18 cellular contexts compared by ENCODE assay signal in the genomic region with DNA sequence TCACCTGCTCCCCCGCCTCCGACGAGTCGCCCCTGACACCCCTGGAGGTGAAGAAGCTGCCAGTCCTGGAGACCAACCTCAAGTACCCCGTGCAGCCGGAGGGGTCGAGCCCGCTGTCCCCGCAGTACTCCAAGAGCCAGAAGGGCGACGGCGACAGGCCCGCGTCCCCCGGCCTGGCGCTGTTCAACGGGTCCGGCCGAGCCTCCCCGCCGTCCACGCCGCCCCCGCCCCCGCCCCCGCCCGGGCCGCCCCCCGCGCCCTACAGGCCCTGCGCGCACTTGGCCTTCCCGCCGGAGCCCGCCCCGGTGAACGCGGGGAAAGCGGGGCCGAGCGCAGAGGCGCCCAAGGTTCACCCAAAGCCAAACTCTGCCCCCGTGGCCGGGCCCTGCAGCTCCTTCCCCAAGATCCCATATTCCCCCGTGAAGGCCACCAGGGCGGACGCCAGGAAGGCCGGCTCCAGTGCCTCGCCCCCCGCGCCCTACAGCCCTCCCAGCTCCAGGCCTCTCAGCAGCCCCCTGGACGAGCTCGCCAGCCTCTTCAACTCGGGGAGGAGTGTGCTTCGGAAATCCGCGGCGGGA.
DNase-seq lines count a peak whose midpoint lies in the region; ATAC-seq and TF ChIP-seq lines count a peak whose summit lies in the region.
"Had no signal": no experiment of that assay in that cellular context is flagged by ENCODE, and none has a peak within 500 bp of the region (broad histone marks: within the 10 kb centered on the region; RNA-seq: fewer than 3 reads in every experiment).

No MANE protein-coding gene starts in this region.

- H3K9me3 Mint-ChIP-seq in nephron progenitor cell: peaks cover 31% of the 10 kb centered on the region
- H3K9me3 Mint-ChIP-seq in naive thymus-derived CD8-positive, alpha-beta T cell: peaks cover 0 to 2% (median 0%) of the 10 kb centered on the region in 9 donors
- H3K9me3 Mint-ChIP-seq: activated T-helper 2 cell treated with anti-CD3 and anti-CD28 coated beads, Interferon-gamma antibody, Interleukin-2, Interleukin-4, amounts not matched to agents 10 μg/mL and 5 μg/mL and 100 μg/mL, durations not matched to agents 14 hours and 24 hours and 36 hours; natural killer cell treated with Interleukin-12 subunit alpha and Interleukin-12 subunit beta and Interleukin-15 and Interleukin-18, amount 100 ng/mL, for 72 hours had no signal

- H3K4me2 ChIP-seq in mammary epithelial cell (ENCODE audit: insufficient read depth, low read depth, low read length): no peak overlapping the region

- dilution Hi-C loops in mammary epithelial cell (cut with HindIII; ENCODE audit: low sequenced_read_pairs): no loop called here

- peak overlapping the region; percentile 32 for H3K4me3 ChIP-seq in AG04450 (ENCODE audit: low read depth, low read length)
- no peak overlapping the region for H3K4me3 ChIP-seq in mammary epithelial cell (replicated peaks in 1 of 3; ENCODE audit: insufficient read depth in 1 of 3, low read depth in 2 of 3, low read length in 3 of 3)
- peak overlapping the region; percentile 25 for H3K4me3 ChIP-seq in skeletal muscle cell (ENCODE audit: low read depth, low read length)
- H3K4me3 ChIP-seq: HAP-1 had no signal

- DNase-seq in AG04450 (ENCODE audit: low read depth, low spot score) (no peak), mammary epithelial cell (no peak), left ventricle myocardium superior (no peak), skeletal muscle cell (ENCODE audit: low read depth) (no peak), nephron progenitor cell (no peak), sciatic nerve (ENCODE audit: low spot score) (no peak)
- no peak for DNase-seq in naive thymus-derived CD8-positive, alpha-beta T cell
- DNase-seq: CD4-positive, alpha-beta memory T cell; DMS79 treated with DMSO at 0.1 percent for 48 hours; NCI-H1694 treated with DMSO at 0.1 percent for 48 hours; RPMI8226; stimulated activated CD4-positive, alpha-beta T cell treated with anti-CD3 and anti-CD28 coated beads, Interleukin-2, amount 100 ng/mL, for 24 hours had no signal

- 75% methylated on average over 9 of the region's 58 CpGs for WGBS in mammary epithelial cell (ENCODE audit: low coverage, missing lambda C conversion rate)

- H3K9me3 ChIP-seq in AG04450 (ENCODE audit: control insufficient read depth, insufficient read depth, low read length) (peaks cover 15% of the 10 kb centered on the region), mammary epithelial cell (replicated peaks; ENCODE audit: insufficient read depth, low read length) (no peaks in the 10 kb centered on the region)
- H3K9me3 ChIP-seq: HAP-1, left lung, tibial nerve had no signal

- H3K36me3 Mint-ChIP-seq in nephron progenitor cell (ENCODE audit: low read depth): peaks cover 16% of the 10 kb centered on the region
- H3K36me3 Mint-ChIP-seq in naive thymus-derived CD8-positive, alpha-beta T cell: peaks cover 0 to 6% (median 2%) of the 10 kb centered on the region in 3 donors
- H3K36me3 Mint-ChIP-seq: CD4-positive, alpha-beta memory T cell; natural killer cell treated with Interleukin-12 subunit alpha and Interleukin-12 subunit beta and Interleukin-15 and Interleukin-18, amount 100 ng/mL, for 72 hours had no signal

- H3K27me3 ChIP-seq in AG04450 (ENCODE audit: control insufficient read depth, insufficient read depth, low read length) (peaks cover 3% of the 10 kb centered on the region), mammary epithelial cell (ENCODE audit: insufficient read depth, low read length) (no peaks in the 10 kb centered on the region)

- no peak overlapping the region for H3K9ac ChIP-seq in mammary epithelial cell (ENCODE audit: insufficient read depth, low read length)

- BruUV-seq in mammary epithelial cell (replicated peaks; lab: Mats Ljungman, UMichigan): no TSS peak

- H2AFZ ChIP-seq in mammary epithelial cell (ENCODE audit: low read depth, low read length): peak overlapping the region; percentile 55

- no peak overlapping the region for H3K4me3 Mint-ChIP-seq in nephron progenitor cell
- H3K4me3 Mint-ChIP-seq in naive thymus-derived CD8-positive, alpha-beta T cell: no peak overlapping the region
- H3K4me3 Mint-ChIP-seq: CD4-positive, alpha-beta memory T cell; natural killer cell treated with Interleukin-12 subunit alpha and Interleukin-12 subunit beta and Interleukin-15 and Interleukin-18, amount 100 ng/mL, for 72 hours had no signal

- no peak overlapping the region for H3K27ac Mint-ChIP-seq in nephron progenitor cell
- no peak overlapping the region for H3K27ac Mint-ChIP-seq in naive thymus-derived CD8-positive, alpha-beta T cell
- H3K27ac Mint-ChIP-seq: activated T-helper 2 cell treated with anti-CD3 and anti-CD28 coated beads, Interferon-gamma antibody, Interleukin-2, Interleukin-4, amounts not matched to agents 10 μg/mL and 5 μg/mL and 100 μg/mL, durations not matched to agents 14 hours and 24 hours and 36 hours; CD4-positive, alpha-beta memory T cell; natural killer cell treated with Interleukin-12 subunit alpha and Interleukin-12 subunit beta and Interleukin-15 and Interleukin-18, amount 100 ng/mL, for 72 hours had no signal

- no peaks in the 10 kb centered on the region for H3K79me2 ChIP-seq in mammary epithelial cell (ENCODE audit: insufficient read depth, low read length)

- intact Hi-C loops in mammary epithelial cell (cut with micrococcal nuclease): loop anchor here (10.0 kb wide), 1 partner anchor 484 kb away; no protein-coding TSS in a partner anchor
- intact Hi-C loops in left ventricle myocardium superior (cut with micrococcal nuclease): no loop called here
- intact Hi-C loops in sciatic nerve (cut with DNase I): loop anchor here (5.0 to 10.0 kb wide), 2 partner anchors 149 to 644 kb away; partner anchors contain the start of gene IRS2

- peaks cover 10% of the 10 kb centered on the region for H3K4me1 Mint-ChIP-seq in nephron progenitor cell
- no peaks in the 10 kb centered on the region for H3K4me1 Mint-ChIP-seq in naive thymus-derived CD8-positive, alpha-beta T cell
- H3K4me1 Mint-ChIP-seq: CD4-positive, alpha-beta memory T cell had no signal

- peak; percentile 75 for ATAC-seq in left ventricle myocardium superior
- ATAC-seq in HG02938 (IDR thresholded peaks at IDR 0.05; ENCODE audit: unreplicated experiment): no peak
- no peak for ATAC-seq in sciatic nerve
- no peak for ATAC-seq in naive thymus-derived CD8-positive, alpha-beta T cell
- ATAC-seq: left lung had no signal

- TF ChIP-seq CTCF in AG04450 (IDR thresholded peaks at IDR 0.05; ENCODE audit: low read depth, low read length): no peak
- TF ChIP-seq CTCF in mammary epithelial cell (conservative IDR thresholded peaks at IDR 0.05 in 1 of 2, IDR thresholded peaks at IDR 0.05 in 1 of 2; ENCODE audit: extremely low read depth in 1 of 2, insufficient read depth in 1 of 2, low read depth in 1 of 2, low read length in 2 of 2): no peak
- no peak for TF ChIP-seq CTCF in nephron progenitor cell (IDR thresholded peaks at IDR 0.05)

- no peaks in the 10 kb centered on the region for H4K20me1 ChIP-seq in mammary epithelial cell (ENCODE audit: insufficient read depth, low read length)

- H3K4me1 ChIP-seq in mammary epithelial cell (ENCODE audit: insufficient read depth, low read length): peaks cover 4% of the 10 kb centered on the region
- H3K4me1 ChIP-seq: HAP-1 had no signal

- H3K27me3 Mint-ChIP-seq in nephron progenitor cell (ENCODE audit: low read depth, poor library complexity): no peaks in the 10 kb centered on the region
- peaks cover 28 to 47% (median 31%) of the 10 kb centered on the region in 5 donors for H3K27me3 Mint-ChIP-seq in naive thymus-derived CD8-positive, alpha-beta T cell

- POLR2A ChIA-PET in AG04450 (lab: Yijun Ruan, JAX): no interaction called here
- POLR2A ChIA-PET in naive thymus-derived CD8-positive, alpha-beta T cell (lab: Charles Lee): no interaction called here

- CTCF ChIA-PET in AG04450 (lab: Charles Lee): interaction anchor here (1.2 kb wide), 1 partner anchor 180 kb away, joined by 5 read pairs; no protein-coding TSS in a partner anchor
- CTCF ChIA-PET in mammary epithelial cell (lab: Charles Lee; ENCODE audit: low non-redundant PET): no interaction called here

- no peak overlapping the region for H3K27ac ChIP-seq in AG04450 (ENCODE audit: low read depth, low read length)
- H3K27ac ChIP-seq in mammary epithelial cell (ENCODE audit: insufficient read depth, low read depth, low read length): no peak overlapping the region
- H3K27ac ChIP-seq: left lung, tibial nerve had no signal

- in situ Hi-C loops in mammary epithelial cell (cut with MboI; ENCODE audit: low sequenced_read_pairs in 2 of 2): loop anchor here (10.0 to 25.0 kb wide), 3 partner anchors 621 to 964 kb away; no protein-coding TSS in a partner anchor

- no peaks in the 10 kb centered on the region for H3K36me3 ChIP-seq in mammary epithelial cell (ENCODE audit: insufficient read depth, low read length)
- H3K36me3 ChIP-seq: HAP-1, left lung, tibial nerve had no signal

Comparison
In these comparisons a context has a peak if more than half of its experiments do, and no peak if none do; other contexts are left out.
1. H3K4me3 ChIP-seq: peak in AG04450 (single experiment) and skeletal muscle cell (single experiment); none in mammary epithelial cell (0 of 3).